21 cellular contexts compared by ENCODE assay signal in the genomic region with DNA sequence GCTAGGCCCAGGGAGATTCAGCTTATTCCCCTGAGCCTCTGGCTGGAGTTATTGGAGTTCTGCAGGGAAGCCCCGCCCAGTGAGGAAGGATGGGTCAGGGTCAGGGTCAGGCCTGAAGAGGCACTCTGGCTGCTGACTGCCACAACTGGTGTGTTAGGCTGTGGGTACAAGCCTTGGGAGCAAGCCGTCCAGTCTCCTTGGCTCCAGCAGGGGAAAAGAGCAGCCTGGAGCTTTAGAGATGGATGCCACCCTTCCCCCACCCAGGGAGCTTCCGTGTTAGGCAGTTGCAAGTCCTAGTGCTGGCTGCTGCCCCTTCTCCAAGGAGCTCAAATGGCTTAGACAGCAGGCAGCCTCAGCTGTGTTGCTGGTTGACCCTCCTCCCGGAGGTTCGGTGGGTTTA. TPM values are rescaled to one million over a fixed set of nuclear protein-coding genes. Genes with fewer than 3 reads are reported as not detected.
A peak's percentile ranks its signal among the peaks of the same experiment; 100 is the strongest.
DNase-seq lines count a peak whose midpoint lies in the region; ATAC-seq, FAIRE-seq and TF ChIP-seq lines count a peak whose summit lies in the region.
"Had no signal": no experiment of that assay in that cellular context is flagged by ENCODE, and none has a peak within 500 bp of the region (broad histone marks: within the 10 kb centered on the region; RNA-seq: fewer than 3 reads in every experiment).

No MANE protein-coding gene starts in this region.

- H3K79me2 ChIP-seq in GM23338 (replicated peaks; ENCODE audit: insufficient read depth) (no peaks in the 10 kb centered on the region), neural progenitor cell (ENCODE audit: low read depth) (no peaks in the 10 kb centered on the region)

- H3K27ac Mint-ChIP-seq in GM23338: no peak overlapping the region
- no peak overlapping the region for H3K27ac Mint-ChIP-seq in neural progenitor cell
- H3K27ac Mint-ChIP-seq: CD4-positive, alpha-beta memory T cell had no signal

- DNase-seq in GM23338 (ENCODE audit: low spot score): no peak
- DNase-seq in ecto neural progenitor cell (ENCODE audit: low spot score): peak; percentile 49
- DNase-seq in iPS DF 19.7 (ENCODE audit: low read depth, low spot score): peak; percentile 15
- DNase-seq in neural progenitor cell (ENCODE audit: low spot score): no peak
- no peak for DNase-seq in GM12891 (ENCODE audit: insufficient read length, low spot score)
- no peak for DNase-seq in hippocampal formation (lab: John Stamatoyannopoulos, UW)
- DNase-seq in left ventricle myocardium inferior: no peak
- DNase-seq: 8988T; CD4-positive, alpha-beta memory T cell; DMS79 treated with DMSO at 0.1 percent for 48 hours; GOT3; H9; IMR-90 had no signal

- H4K20me1 ChIP-seq in GM23338 (replicated peaks; ENCODE audit: insufficient read depth) (no peaks in the 10 kb centered on the region), neural progenitor cell (ENCODE audit: low read depth) (no peaks in the 10 kb centered on the region)
- H4K20me1 ChIP-seq: BLaER1 had no signal

- no peak overlapping the region for H3K4me2 ChIP-seq in GM23338
- H3K4me2 ChIP-seq in neural progenitor cell: no peak overlapping the region
- H3K4me2 ChIP-seq: BLaER1 had no signal

- no peak overlapping the region for H3K4me3 Mint-ChIP-seq in GM23338
- H3K4me3 Mint-ChIP-seq in neural progenitor cell: no peak overlapping the region
- H3K4me3 Mint-ChIP-seq: CD14-positive monocyte, H9 had no signal

- no peak overlapping the region for H3K27ac ChIP-seq in GM23338 (ENCODE audit: low read depth)
- no peak overlapping the region for H3K27ac ChIP-seq in neural progenitor cell
- H3K27ac ChIP-seq in left ventricle myocardium inferior (replicated peaks): no peak overlapping the region
- H3K27ac ChIP-seq: BLaER1 had no signal

- H3K9me3 Mint-ChIP-seq in GM23338 (no peaks in the 10 kb centered on the region), neural progenitor cell (peaks cover 16% of the 10 kb centered on the region)

- H3K4me1 ChIP-seq in GM23338 (ENCODE audit: insufficient read depth) (no peaks in the 10 kb centered on the region), neural progenitor cell (peaks cover 9% of the 10 kb centered on the region), left ventricle myocardium inferior (no peaks in the 10 kb centered on the region)
- H3K4me1 ChIP-seq: BLaER1 had no signal

- peaks cover 4% of the 10 kb centered on the region; the same call in 1 of the 2 replicates for H3K9me2 ChIP-seq in GM23338 (ENCODE audit: insufficient read depth)

- H3K4me3 ChIP-seq in GM23338 (no peak overlapping the region), neural progenitor cell (no peak overlapping the region), left ventricle myocardium inferior (no peak overlapping the region)
- H3K4me3 ChIP-seq: BLaER1, GM12878 had no signal

- no peak for FAIRE-seq in GM12891 (lab: Jason Lieb, UNC)
- FAIRE-seq: GM12878, HTR-8/SVneo had no signal

- H3K9ac ChIP-seq in neural progenitor cell: no peak overlapping the region
- H3K9ac ChIP-seq: BLaER1 had no signal

- no peak overlapping the region; the same call in none of the 2 replicates for H2AFZ ChIP-seq in GM23338
- H2AFZ ChIP-seq in neural progenitor cell (replicated peaks): peak overlapping the region; percentile 50

- no peaks in the 10 kb centered on the region for H3K9me3 ChIP-seq in neural progenitor cell (ENCODE audit: low read depth)
- H3K9me3 ChIP-seq in left ventricle myocardium inferior (replicated peaks): peaks cover 22% of the 10 kb centered on the region

- H3F3A ChIP-seq in GM23338 (replicated peaks; ENCODE audit: low read depth): no peaks in the 10 kb centered on the region
- H3F3A ChIP-seq in neural progenitor cell (ENCODE audit: low read depth): peaks cover 4% of the 10 kb centered on the region

- TF ChIP-seq POLR2A in GM12891 (IDR thresholded peaks at IDR 0.05; ENCODE audit: low read depth, low read length): no peak

- intact Hi-C loops in left ventricle myocardium inferior (cut with micrococcal nuclease): no loop called here

- ATAC-seq in GM23338 (peak; percentile 48; the same call in 2 of the 3 replicates), GM21723 (IDR thresholded peaks at IDR 0.05; ENCODE audit: unreplicated experiment) (no peak)
- ATAC-seq: GM12878 had no signal

- H3K36me3 ChIP-seq in GM23338 (ENCODE audit: insufficient read depth): no peaks in the 10 kb centered on the region
- no peaks in the 10 kb centered on the region for H3K36me3 ChIP-seq in neural progenitor cell
- no peaks in the 10 kb centered on the region for H3K36me3 ChIP-seq in left ventricle myocardium inferior
- H3K36me3 ChIP-seq: BLaER1 had no signal

- TF ChIP-seq CTCF in GM23338 (conservative IDR thresholded peaks at IDR 0.05; ENCODE audit: low read depth in 2 of 2) (no peak), neural progenitor cell (IDR thresholded peaks at IDR 0.05) (no peak), left ventricle myocardium inferior (IDR thresholded peaks at IDR 0.05; ENCODE audit: borderline replicate concordance) (no peak)

- no peaks in the 10 kb centered on the region for H3K36me3 Mint-ChIP-seq in GM23338 (ENCODE audit: low read depth)
- H3K36me3 Mint-ChIP-seq in neural progenitor cell: no peaks in the 10 kb centered on the region
- H3K36me3 Mint-ChIP-seq: CD14-positive monocyte; CD4-positive, alpha-beta memory T cell had no signal

- H3K27me3 ChIP-seq in GM23338 (ENCODE audit: insufficient read depth) (no peaks in the 10 kb centered on the region), neural progenitor cell (no peaks in the 10 kb centered on the region), left ventricle myocardium inferior (ENCODE audit: low read depth) (no peaks in the 10 kb centered on the region)
- H3K27me3 ChIP-seq: BLaER1 had no signal

- H3K4me1 Mint-ChIP-seq in GM23338 (no peaks in the 10 kb centered on the region), neural progenitor cell (peaks cover 8% of the 10 kb centered on the region)
- H3K4me1 Mint-ChIP-seq: CD4-positive, alpha-beta memory T cell had no signal

- no peaks in the 10 kb centered on the region for H3K27me3 Mint-ChIP-seq in GM23338 (ENCODE audit: insufficient read depth, low read depth, poor library complexity)
- H3K27me3 Mint-ChIP-seq in neural progenitor cell (ENCODE audit: insufficient read depth, low read depth): peaks cover 2% of the 10 kb centered on the region
- H3K27me3 Mint-ChIP-seq: CD4-positive, alpha-beta memory T cell had no signal

TF ChIP-seq in GM23338, 12 proteins besides CTCF, POLR2A, EP300 and RAD21 (continues in another document):
- TF ChIP-seq, protein P1, sequence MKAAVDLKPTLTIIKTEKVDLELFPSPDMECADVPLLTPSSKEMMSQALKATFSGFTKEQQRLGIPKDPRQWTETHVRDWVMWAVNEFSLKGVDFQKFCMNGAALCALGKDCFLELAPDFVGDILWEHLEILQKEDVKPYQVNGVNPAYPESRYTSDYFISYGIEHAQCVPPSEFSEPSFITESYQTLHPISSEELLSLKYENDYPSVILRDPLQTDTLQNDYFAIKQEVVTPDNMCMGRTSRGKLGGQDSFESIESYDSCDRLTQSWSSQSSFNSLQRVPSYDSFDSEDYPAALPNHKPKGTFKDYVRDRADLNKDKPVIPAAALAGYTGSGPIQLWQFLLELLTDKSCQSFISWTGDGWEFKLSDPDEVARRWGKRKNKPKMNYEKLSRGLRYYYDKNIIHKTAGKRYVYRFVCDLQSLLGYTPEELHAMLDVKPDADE (IDR thresholded peaks at IDR 0.05): no peak
- TF ChIP-seq EZH2 (IDR thresholded peaks at IDR 0.05; ENCODE audit: low read depth, unreplicated experiment): no peak
- TF ChIP-seq POLR2AphosphoS5 (IDR thresholded peaks at IDR 0.05; ENCODE audit: low read depth): no peak

TF ChIP-seq in GM12891, 5 proteins besides CTCF, POLR2A, EP300 and RAD21:
- TF ChIP-seq PAX5 (IDR thresholded peaks at IDR 0.05; ENCODE audit: insufficient read depth, low read length, severe bottlenecking): no peak
- TF ChIP-seq POU2F2 (IDR thresholded peaks at IDR 0.05; ENCODE audit: low read depth, low read length): no peak
- TF ChIP-seq TAF1 (IDR thresholded peaks at IDR 0.05; ENCODE audit: low read depth, low read length): no peak
- no peak for TF ChIP-seq SPI1 (IDR thresholded peaks at IDR 0.05; ENCODE audit: low read depth, low read length)
- no peak for TF ChIP-seq POLR2AphosphoS5 (IDR thresholded peaks at IDR 0.05; ENCODE audit: low read depth, low read length)

RNA-seq across cellular contexts. Expression of gene TAF11L2, which starts 34.4 kb away (rescaled TPM):
- not detected in 2 replicates for total RNA-seq in GM23338 (2014; rRNA removed; shearing (Covaris generic))
- not detected in 2 replicates for polyA plus RNA-seq in GM23338 (2016; fragmentation: Nextera tagmentation; extraction: Ambion mirVana)
- total RNA-seq in neural progenitor cell (ENCODE audit: low replicate concordance) (not detected in 2 replicates), left ventricle myocardium inferior (not detected)
- not detected for polyA plus RNA-seq in GM12891 (2012; ENCODE audit: low read depth, missing spikeins)
- total RNA-seq: A673; CD4-positive, alpha-beta memory T cell; G401; GM12878; H9; IMR-90 had no signal
- polyA plus RNA-seq: AG04450; CD14-positive monocyte; CD4-positive, alpha-beta memory T cell; GM12878; IMR-90 had no signal

RNA-seq across cellular contexts. Expression of gene TAF11L3, which starts 54.5 kb away (rescaled TPM):
- total RNA-seq in GM23338 (2014; rRNA removed; shearing (Covaris generic)): not detected in 2 replicates
- not detected in 2 replicates for polyA plus RNA-seq in GM23338 (2016; fragmentation: Nextera tagmentation; extraction: Ambion mirVana)
- total RNA-seq in neural progenitor cell (ENCODE audit: low replicate concordance): not detected in 2 replicates
- polyA plus RNA-seq in GM12891 (2012; ENCODE audit: low read depth, missing spikeins): not detected
- not detected for total RNA-seq in left ventricle myocardium inferior
- total RNA-seq: A673; CD4-positive, alpha-beta memory T cell; G401; GM12878; H9; IMR-90 had no signal
- polyA plus RNA-seq: AG04450; CD14-positive monocyte; CD4-positive, alpha-beta memory T cell; GM12878; IMR-90 had no signal

RNA-seq across cellular contexts. Expression of gene TAF11L4, which starts 57.9 kb away (rescaled TPM):
- not detected in 2 replicates for total RNA-seq in GM23338 (2014; rRNA removed; shearing (Covaris generic))
- not detected in 2 replicates for polyA plus RNA-seq in GM23338 (2016; fragmentation: Nextera tagmentation; extraction: Ambion mirVana)
- total RNA-seq in neural progenitor cell (ENCODE audit: low replicate concordance): not detected in 2 replicates
- polyA plus RNA-seq in GM12891 (2012; ENCODE audit: low read depth, missing spikeins): not detected
- total RNA-seq in left ventricle myocardium inferior: not detected
- total RNA-seq: A673; CD4-positive, alpha-beta memory T cell; G401; GM12878; H9; IMR-90 had no signal
- polyA plus RNA-seq: AG04450; CD14-positive monocyte; CD4-positive, alpha-beta memory T cell; GM12878; IMR-90 had no signal

Comparison
In these comparisons a context has a peak if more than half of its experiments do, and no peak if none do; other contexts are left out.
1. DNase-seq: peak in ecto neural progenitor cell (single experiment) and iPS DF 19.7 (single experiment); none in GM23338 (single experiment), neural progenitor cell (single experiment), GM12891 (single experiment), hippocampal formation (0 of 2) and left ventricle myocardium inferior (single experiment).